In the genomic region with DNA sequence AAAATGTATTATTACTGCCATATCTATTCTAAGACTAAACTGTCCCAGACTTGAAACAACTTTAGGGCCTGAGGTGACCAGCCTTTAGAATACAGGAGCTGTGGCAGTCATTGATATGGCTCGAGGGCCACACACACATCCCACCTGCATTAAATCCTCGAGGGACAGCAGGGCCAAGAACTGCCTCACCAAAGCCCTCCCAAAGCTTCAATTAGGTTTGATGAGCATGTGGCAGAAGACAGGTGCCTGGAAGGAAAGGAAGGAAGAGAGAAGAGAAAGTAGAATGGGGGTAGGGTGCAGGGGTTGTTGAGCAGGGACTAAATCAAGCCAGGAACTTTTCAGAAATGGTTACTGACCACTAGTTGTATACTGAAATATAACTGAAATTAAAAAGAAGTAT, we compare ENCODE assay signal across 27 cellular contexts.
"Had no signal": no experiment of that assay in that cellular context is flagged by ENCODE, and none has a peak within 500 bp of the region (broad histone marks: within the 10 kb centered on the region; RNA-seq: fewer than 3 reads in every experiment).

No MANE protein-coding gene starts in this region.

- H3K27ac Mint-ChIP-seq: activated naive CD4-positive, alpha-beta T cell treated with anti-CD3 and anti-CD28 coated beads for 36 hours; activated naive CD8-positive, alpha-beta T cell treated with anti-CD3 and anti-CD28 coated beads for 36 hours; nephron progenitor cell; stimulated activated naive CD8-positive, alpha-beta T cell treated with anti-CD3 and anti-CD28 coated beads, Interleukin-15, amount 100 ng/mL, for 72 hours; type B pancreatic cell had no signal

- H3K4me3 ChIP-seq: adrenal gland, body of pancreas, dorsolateral prefrontal cortex, gastrocnemius medialis, hepatocyte, left ventricle myocardium inferior, mucosa of descending colon, right lobe of liver, uterus had no signal

- H3K4me3 Mint-ChIP-seq: activated naive CD4-positive, alpha-beta T cell treated with anti-CD3 and anti-CD28 coated beads for 36 hours; activated naive CD8-positive, alpha-beta T cell treated with anti-CD3 and anti-CD28 coated beads for 36 hours; nephron progenitor cell; stimulated activated naive CD8-positive, alpha-beta T cell treated with anti-CD3 and anti-CD28 coated beads, Interleukin-15, amount 100 ng/mL, for 72 hours; type B pancreatic cell had no signal

- H3K4me1 Mint-ChIP-seq: activated naive CD8-positive, alpha-beta T cell treated with anti-CD3 and anti-CD28 coated beads for 36 hours had no signal

- ATAC-seq: activated CD4-positive, CD25-positive, alpha-beta regulatory T cell treated with anti-CD3 and anti-CD28 coated beads, Interleukin-2, amount 50 U/mL, for 24 hours; body of pancreas; gastrocnemius medialis; mucosa of descending colon; right lobe of liver; stimulated activated naive CD8-positive, alpha-beta T cell treated with anti-CD3 and anti-CD28 coated beads, Interleukin-15, amount 100 ng/mL, for 72 hours had no signal

- H3K27ac ChIP-seq: adrenal gland, body of pancreas, dorsolateral prefrontal cortex, gastrocnemius medialis, hepatocyte, left ventricle myocardium inferior, neutrophil, right lobe of liver, uterus, VCaP had no signal

- H3K9me3 ChIP-seq: adrenal gland, body of pancreas, gastrocnemius medialis, left ventricle myocardium inferior, mucosa of descending colon, neutrophil, right lobe of liver, uterus had no signal

- H3K9me3 Mint-ChIP-seq: activated naive CD4-positive, alpha-beta T cell treated with anti-CD3 and anti-CD28 coated beads for 36 hours; activated naive CD8-positive, alpha-beta T cell treated with anti-CD3 and anti-CD28 coated beads for 36 hours; nephron progenitor cell; stimulated activated naive CD8-positive, alpha-beta T cell treated with anti-CD3 and anti-CD28 coated beads, Interleukin-15, amount 100 ng/mL, for 72 hours; type B pancreatic cell had no signal

- H2AFZ ChIP-seq: hepatocyte had no signal

- H3K27me3 ChIP-seq: adrenal gland, body of pancreas, dorsolateral prefrontal cortex, gastrocnemius medialis, hepatocyte, neutrophil, right lobe of liver, uterus had no signal

- H3K27me3 Mint-ChIP-seq: activated naive CD8-positive, alpha-beta T cell treated with anti-CD3 and anti-CD28 coated beads for 36 hours; stimulated activated naive CD8-positive, alpha-beta T cell treated with anti-CD3 and anti-CD28 coated beads, Interleukin-15, amount 100 ng/mL, for 72 hours; type B pancreatic cell had no signal

- DNase-seq: activated CD4-positive, alpha-beta T cell treated with anti-CD3 and anti-CD28 coated beads for 48 hours; activated CD4-positive, alpha-beta T cell treated with anti-CD3 and anti-CD28 coated beads, Interleukin-2, amount 50 U/mL, for 48 hours; activated CD8-positive, alpha-beta memory T cell treated with anti-CD3 and anti-CD28 coated beads for 24 hours; activated effector memory CD4-positive, alpha-beta T cell treated with Interleukin-2 at 50 U/mL for 16 hours; activated naive CD4-positive, alpha-beta T cell treated with anti-CD3 and anti-CD28 coated beads for 36 hours; activated naive CD8-positive, alpha-beta T cell treated with anti-CD3 and anti-CD28 coated beads for 36 hours; adrenal gland; aorta; body of pancreas; dorsolateral prefrontal cortex; effector memory CD4-positive, alpha-beta T cell; erythroblast; gastrocnemius medialis; islet precursor cell; left ventricle myocardium inferior; mucosa of descending colon; nephron progenitor cell; right lobe of liver; stimulated activated CD4-positive, alpha-beta T cell treated with anti-CD3 and anti-CD28 coated beads, Interleukin-4, amount 100 ng/mL, for 1 hour; stimulated activated naive CD8-positive, alpha-beta T cell treated with anti-CD3 and anti-CD28 coated beads, Interleukin-15, amount 100 ng/mL, for 72 hours; substantia nigra; uterus had no signal

- H3K36me3 ChIP-seq: adrenal gland, gastrocnemius medialis, left ventricle myocardium inferior, neutrophil, right lobe of liver, uterus had no signal

- H3K79me2 ChIP-seq: hepatocyte had no signal

- H3K4me2 ChIP-seq: hepatocyte had no signal

- H3K4me1 ChIP-seq: body of pancreas, gastrocnemius medialis, left ventricle myocardium inferior, right lobe of liver, uterus had no signal
